Comparison of ENCODE assay signal across 25 cellular contexts in genomic region chr3:155270063-155270462, GRCh38. TPM values are rescaled to one million over a fixed set of nuclear protein-coding genes. Genes with fewer than 3 reads are reported as not detected.
"Had no signal": no experiment of that assay in that cellular context is flagged by ENCODE, and none has a peak within 500 bp of the region (broad histone marks: within the 10 kb centered on the region; RNA-seq: fewer than 3 reads in every experiment).

No MANE protein-coding gene starts in this region.

- H3K36me3 ChIP-seq: adrenal gland, ascending aorta, left ventricle myocardium inferior, thoracic aorta, upper lobe of left lung had no signal

- H3K27me3 ChIP-seq: adrenal gland, ascending aorta, upper lobe of left lung had no signal

- H3K27ac ChIP-seq: adrenal gland, ascending aorta, left ventricle myocardium inferior, thoracic aorta, upper lobe of left lung had no signal

- H3K4me1 ChIP-seq: adrenal gland, ascending aorta, left ventricle myocardium inferior, upper lobe of left lung had no signal

- ATAC-seq: activated naive CD4-positive, alpha-beta T cell treated with anti-CD3 and anti-CD28 coated beads, Interleukin-2, amount 50 U/mL, for 72 hours; activated T-helper 17 cell treated with anti-CD3 and anti-CD28 coated beads, Interleukin-2, amount 50 U/mL, for 72 hours; natural killer cell had no signal

- FAIRE-seq: colon had no signal

- H3K9me3 ChIP-seq: adrenal gland, ascending aorta, left ventricle myocardium inferior, thoracic aorta, upper lobe of left lung had no signal

- H3K4me3 ChIP-seq: adrenal gland, ascending aorta, left ventricle myocardium inferior, thoracic aorta, upper lobe of left lung had no signal

- DNase-seq: activated CD8-positive, alpha-beta memory T cell treated with anti-CD3 and anti-CD28 coated beads for 24 hours; activated CD8-positive, alpha-beta memory T cell treated with anti-CD3 and anti-CD28 coated beads, Interleukin-2, amount 50 U/mL, for 4 hours; activated T-cell treated with anti-CD3 and anti-CD28 coated beads, Interleukin-2, amount 50 U/mL, for 24 hours; adrenal gland; effector memory CD4-positive, alpha-beta T cell; hippocampal formation; left ventricle myocardium inferior; midbrain; natural killer cell; retina; stimulated activated CD4-positive, alpha-beta T cell treated with anti-CD3 and anti-CD28 coated beads, Interleukin-4, amount 100 ng/mL, for 24 hours; stimulated activated naive CD4-positive, alpha-beta T cell treated with Interleukin-2 at 50 U/mL for 16 hours; T-helper 9 cell; upper lobe of left lung had no signal

RNA-seq across cellular contexts. Expression of gene STRIT1, which starts 23.4 kb away (rescaled TPM):
- total RNA-seq: activated naive CD4-positive, alpha-beta T cell treated with anti-CD3 and anti-CD28 coated beads, Interleukin-2, amount 50 U/mL, for 72 hours; activated T-helper 17 cell treated with anti-CD3 and anti-CD28 coated beads, Interleukin-2, amount 50 U/mL, for 72 hours; ascending aorta; dermis microvascular lymphatic vessel endothelial cell; fibroblast of villous mesenchyme; lung microvascular endothelial cell; natural killer cell; osteocyte; progenitor cell of endocrine pancreas; T-helper 1 cell treated with Interleukin-12 subunit alpha and Interleukin-12 subunit beta and Interleukin-4 antibody, amounts not matched to agents 30 ng/mL and 1 ng/mL, for 36 hours; thoracic aorta had no signal
